1 cellular context compared by ENCODE assay signal in the genomic region with DNA sequence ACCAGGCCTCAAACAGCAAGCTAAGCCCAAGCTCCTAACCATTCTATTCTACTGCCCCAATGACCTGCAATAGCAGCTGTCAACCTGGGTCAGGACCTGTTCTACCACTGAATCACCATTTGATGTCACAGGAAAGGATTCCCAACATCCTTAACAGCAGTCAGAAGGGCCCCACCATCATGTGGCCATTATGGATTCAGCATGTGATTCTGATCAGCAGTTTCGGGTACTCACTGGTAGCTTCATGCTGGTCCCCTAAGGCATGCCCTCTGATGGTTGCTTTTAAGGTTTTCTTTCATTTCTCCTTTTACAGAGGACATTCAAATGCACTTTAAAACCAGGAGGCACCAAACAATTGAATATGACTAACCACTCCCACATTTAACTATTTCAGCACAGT.
TF ChIP-seq lines count a peak whose summit lies in the region.

No MANE protein-coding gene starts in this region.

TF ChIP-seq in GM12878, 131 proteins besides CTCF, POLR2A, EP300 and RAD21:
- TF ChIP-seq POU2F2 (IDR thresholded peaks at IDR 0.05; ENCODE audit: borderline replicate concordance, low read depth, low read length): no peak
- no peak for TF ChIP-seq EED (IDR thresholded peaks at IDR 0.05; ENCODE audit: low read depth)
- no peak for TF ChIP-seq DPF2 (IDR thresholded peaks at IDR 0.05)
- no peak for TF ChIP-seq RUNX3 (IDR thresholded peaks at IDR 0.05; ENCODE audit: low read length)
- TF ChIP-seq, protein P1, sequence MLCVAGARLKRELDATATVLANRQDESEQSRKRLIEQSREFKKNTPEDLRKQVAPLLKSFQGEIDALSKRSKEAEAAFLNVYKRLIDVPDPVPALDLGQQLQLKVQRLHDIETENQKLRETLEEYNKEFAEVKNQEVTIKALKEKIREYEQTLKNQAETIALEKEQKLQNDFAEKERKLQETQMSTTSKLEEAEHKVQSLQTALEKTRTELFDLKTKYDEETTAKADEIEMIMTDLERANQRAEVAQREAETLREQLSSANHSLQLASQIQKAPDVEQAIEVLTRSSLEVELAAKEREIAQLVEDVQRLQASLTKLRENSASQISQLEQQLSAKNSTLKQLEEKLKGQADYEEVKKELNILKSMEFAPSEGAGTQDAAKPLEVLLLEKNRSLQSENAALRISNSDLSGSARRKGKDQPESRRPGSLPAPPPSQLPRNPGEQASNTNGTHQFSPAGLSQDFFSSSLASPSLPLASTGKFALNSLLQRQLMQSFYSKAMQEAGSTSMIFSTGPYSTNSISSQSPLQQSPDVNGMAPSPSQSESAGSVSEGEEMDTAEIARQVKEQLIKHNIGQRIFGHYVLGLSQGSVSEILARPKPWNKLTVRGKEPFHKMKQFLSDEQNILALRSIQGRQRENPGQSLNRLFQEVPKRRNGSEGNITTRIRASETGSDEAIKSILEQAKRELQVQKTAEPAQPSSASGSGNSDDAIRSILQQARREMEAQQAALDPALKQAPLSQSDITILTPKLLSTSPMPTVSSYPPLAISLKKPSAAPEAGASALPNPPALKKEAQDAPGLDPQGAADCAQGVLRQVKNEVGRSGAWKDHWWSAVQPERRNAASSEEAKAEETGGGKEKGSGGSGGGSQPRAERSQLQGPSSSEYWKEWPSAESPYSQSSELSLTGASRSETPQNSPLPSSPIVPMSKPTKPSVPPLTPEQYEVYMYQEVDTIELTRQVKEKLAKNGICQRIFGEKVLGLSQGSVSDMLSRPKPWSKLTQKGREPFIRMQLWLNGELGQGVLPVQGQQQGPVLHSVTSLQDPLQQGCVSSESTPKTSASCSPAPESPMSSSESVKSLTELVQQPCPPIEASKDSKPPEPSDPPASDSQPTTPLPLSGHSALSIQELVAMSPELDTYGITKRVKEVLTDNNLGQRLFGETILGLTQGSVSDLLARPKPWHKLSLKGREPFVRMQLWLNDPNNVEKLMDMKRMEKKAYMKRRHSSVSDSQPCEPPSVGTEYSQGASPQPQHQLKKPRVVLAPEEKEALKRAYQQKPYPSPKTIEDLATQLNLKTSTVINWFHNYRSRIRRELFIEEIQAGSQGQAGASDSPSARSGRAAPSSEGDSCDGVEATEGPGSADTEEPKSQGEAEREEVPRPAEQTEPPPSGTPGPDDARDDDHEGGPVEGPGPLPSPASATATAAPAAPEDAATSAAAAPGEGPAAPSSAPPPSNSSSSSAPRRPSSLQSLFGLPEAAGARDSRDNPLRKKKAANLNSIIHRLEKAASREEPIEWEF (IDR thresholded peaks at IDR 0.05; ENCODE audit: insufficient replicate concordance, low read depth, low read length): no peak
- no peak for TF ChIP-seq NFYA (IDR thresholded peaks at IDR 0.05; ENCODE audit: borderline replicate concordance, low read depth, low read length)
- TF ChIP-seq, protein P2, sequence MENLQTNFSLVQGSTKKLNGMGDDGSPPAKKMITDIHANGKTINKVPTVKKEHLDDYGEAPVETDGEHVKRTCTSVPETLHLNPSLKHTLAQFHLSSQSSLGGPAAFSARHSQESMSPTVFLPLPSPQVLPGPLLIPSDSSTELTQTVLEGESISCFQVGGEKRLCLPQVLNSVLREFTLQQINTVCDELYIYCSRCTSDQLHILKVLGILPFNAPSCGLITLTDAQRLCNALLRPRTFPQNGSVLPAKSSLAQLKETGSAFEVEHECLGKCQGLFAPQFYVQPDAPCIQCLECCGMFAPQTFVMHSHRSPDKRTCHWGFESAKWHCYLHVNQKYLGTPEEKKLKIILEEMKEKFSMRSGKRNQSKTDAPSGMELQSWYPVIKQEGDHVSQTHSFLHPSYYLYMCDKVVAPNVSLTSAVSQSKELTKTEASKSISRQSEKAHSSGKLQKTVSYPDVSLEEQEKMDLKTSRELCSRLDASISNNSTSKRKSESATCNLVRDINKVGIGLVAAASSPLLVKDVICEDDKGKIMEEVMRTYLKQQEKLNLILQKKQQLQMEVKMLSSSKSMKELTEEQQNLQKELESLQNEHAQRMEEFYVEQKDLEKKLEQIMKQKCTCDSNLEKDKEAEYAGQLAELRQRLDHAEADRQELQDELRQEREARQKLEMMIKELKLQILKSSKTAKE (IDR thresholded peaks at IDR 0.05; ENCODE audit: low read depth, poor library complexity, severe bottlenecking): no peak
- TF ChIP-seq CREM (IDR thresholded peaks at IDR 0.05; ENCODE audit: low read depth): no peak
- no peak for TF ChIP-seq ASH2L (IDR thresholded peaks at IDR 0.05; ENCODE audit: borderline replicate concordance, low read depth)
- no peak for TF ChIP-seq PML (IDR thresholded peaks at IDR 0.05; ENCODE audit: low read length)
